ENCODE assay signal across 26 cellular contexts in the genomic region with DNA sequence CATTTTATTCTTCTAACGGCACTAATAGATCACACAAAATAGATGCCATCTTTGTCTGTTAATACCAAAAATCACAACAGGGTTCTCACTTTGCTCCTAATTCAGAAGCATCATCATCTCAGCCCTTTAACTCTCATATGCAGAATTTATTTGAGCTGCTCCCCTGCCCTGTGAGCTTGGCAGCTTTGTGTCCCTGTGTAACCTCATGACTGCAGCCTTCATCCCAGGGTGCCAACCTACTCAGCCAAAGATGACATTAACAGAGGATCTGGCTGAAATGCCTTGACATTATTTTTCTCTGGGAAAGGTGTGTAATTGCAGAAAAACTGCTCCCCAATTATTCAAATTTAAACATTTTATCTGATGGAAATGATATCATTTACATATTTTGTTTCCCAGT.
"Had no signal": no experiment of that assay in that cellular context is flagged by ENCODE, and none has a peak within 500 bp of the region (broad histone marks: within the 10 kb centered on the region; RNA-seq: fewer than 3 reads in every experiment).

No MANE protein-coding gene starts in this region.

- H3K36me3 ChIP-seq: lower lobe of right lung, neural progenitor cell, neutrophil, stomach, thyroid gland, transverse colon, upper lobe of left lung, vagina had no signal

- H3K4me3 Mint-ChIP-seq: naive thymus-derived CD8-positive, alpha-beta T cell; nephron; neural progenitor cell; stimulated activated naive B cell treated with anti-CD40 and anti-IgM and Interleukin-4, amounts not matched to agents 10 μg/mL and 1 μg/mL and 100 μg/mL, for 72 hours had no signal

- H3K4me1 Mint-ChIP-seq: naive thymus-derived CD8-positive, alpha-beta T cell; stimulated activated naive B cell treated with anti-CD40 and anti-IgM and Interleukin-4, amounts not matched to agents 10 μg/mL and 1 μg/mL and 100 μg/mL, for 72 hours had no signal

- H3K4me2 ChIP-seq: neural progenitor cell had no signal

- H3K79me2 ChIP-seq: parathyroid adenoma had no signal

- H3K27me3 Mint-ChIP-seq: naive thymus-derived CD8-positive, alpha-beta T cell; stimulated activated naive B cell treated with anti-CD40 and anti-IgM and Interleukin-4, amounts not matched to agents 10 μg/mL and 1 μg/mL and 100 μg/mL, for 72 hours had no signal

- ATAC-seq: left ventricle myocardium superior; lower lobe of right lung; naive thymus-derived CD8-positive, alpha-beta T cell; psoas muscle; sciatic nerve; stimulated activated naive B cell treated with anti-CD40 and anti-IgM and Interleukin-4, amounts not matched to agents 10 μg/mL and 1 μg/mL and 100 μg/mL, for 72 hours; stimulated activated naive CD8-positive, alpha-beta T cell treated with anti-CD3 and anti-CD28 coated beads, Interleukin-15, Interleukin-2, amounts not matched to agents 100 U/mL and 50 U/mL, for 24 hours had no signal

- H3K36me3 Mint-ChIP-seq: naive thymus-derived CD8-positive, alpha-beta T cell; neural progenitor cell; stimulated activated naive B cell treated with anti-CD40 and anti-IgM and Interleukin-4, amounts not matched to agents 10 μg/mL and 1 μg/mL and 100 μg/mL, for 72 hours had no signal

- H3K9me3 Mint-ChIP-seq: nephron; neural progenitor cell; stimulated activated naive B cell treated with anti-CD40 and anti-IgM and Interleukin-4, amounts not matched to agents 10 μg/mL and 1 μg/mL and 100 μg/mL, for 72 hours had no signal

- H3K27ac ChIP-seq: lower lobe of right lung, neural progenitor cell, neutrophil, parathyroid adenoma, psoas muscle, skin epidermis, stomach, testis, thyroid gland, transverse colon, upper lobe of left lung, vagina had no signal

- H3K9ac ChIP-seq: neural progenitor cell, parathyroid adenoma had no signal

- DNase-seq: islet precursor cell; left ventricle myocardium superior; lower lobe of right lung; mammary epithelial cell; mesenchymal stem cell; naive thymus-derived CD8-positive, alpha-beta T cell; occipital lobe; psoas muscle; stimulated activated CD4-positive, alpha-beta T cell treated with anti-CD3 and anti-CD28 coated beads, Interleukin-12 subunit alpha, Interleukin-12 subunit beta, amount 100 ng/mL, for 4 hours; stimulated activated CD4-positive, alpha-beta T cell treated with anti-CD3 and anti-CD28 coated beads, Interleukin-15, amount 100 ng/mL, for 24 hours; stimulated activated CD4-positive, alpha-beta T cell treated with anti-CD3 and anti-CD28 coated beads, Interleukin-2, amount 100 ng/mL, for 24 hours; stimulated activated CD4-positive, alpha-beta T cell treated with anti-CD3 and anti-CD28 coated beads, Interleukin-4, amount 100 ng/mL, for 1 hour; stimulated activated naive B cell treated with anti-CD40 and anti-IgM and Interleukin-4, amounts not matched to agents 10 μg/mL and 1 μg/mL and 100 μg/mL, for 72 hours; stimulated activated naive CD8-positive, alpha-beta T cell treated with anti-CD3 and anti-CD28 coated beads, Interleukin-15, Interleukin-2, amounts not matched to agents 100 U/mL and 50 U/mL, for 24 hours; stomach; testis; thyroid gland; transverse colon; upper lobe of left lung had no signal

- H3K4me1 ChIP-seq: lower lobe of right lung, parathyroid adenoma, psoas muscle, stomach, testis, thyroid gland, transverse colon, upper lobe of left lung, vagina had no signal

- H3K9me3 ChIP-seq: lower lobe of right lung, neutrophil, psoas muscle, stomach, testis, thyroid gland, transverse colon, upper lobe of left lung, vagina had no signal

- H3K4me3 ChIP-seq: lower lobe of right lung, neural progenitor cell, psoas muscle, skin epidermis, stomach, testis, thyroid gland, transverse colon, upper lobe of left lung, vagina had no signal

- H2AFZ ChIP-seq: neural progenitor cell, parathyroid adenoma had no signal

- H3K27me3 ChIP-seq: neural progenitor cell, neutrophil, stomach, testis, thyroid gland, transverse colon, upper lobe of left lung, vagina had no signal

- H3K27ac Mint-ChIP-seq: naive thymus-derived CD8-positive, alpha-beta T cell; neural progenitor cell; stimulated activated naive B cell treated with anti-CD40 and anti-IgM and Interleukin-4, amounts not matched to agents 10 μg/mL and 1 μg/mL and 100 μg/mL, for 72 hours had no signal
